8 cellular contexts compared by ENCODE assay signal in the genomic region with DNA sequence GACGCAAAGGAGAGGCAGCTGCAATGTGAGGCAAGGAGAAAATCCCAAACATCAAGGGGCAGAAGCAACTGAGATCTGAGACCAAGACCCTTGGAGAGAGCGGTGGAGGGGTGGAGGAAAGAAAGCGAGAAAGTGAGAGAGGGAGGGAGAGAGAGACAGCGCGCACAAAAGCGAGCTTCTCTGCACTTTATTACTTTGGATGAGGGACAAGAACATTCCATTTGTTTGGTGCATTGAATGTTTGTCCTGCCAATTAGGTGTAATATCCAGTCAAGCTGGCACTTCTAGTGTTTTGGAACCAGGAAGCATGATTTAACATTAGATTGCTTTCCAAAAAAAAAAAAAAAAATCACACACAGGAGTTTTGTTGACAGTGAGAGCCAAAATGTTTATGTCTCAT. TPM values are rescaled to one million over a fixed set of nuclear protein-coding genes. Genes with fewer than 3 reads are reported as not detected.
DNase-seq lines count a peak whose midpoint lies in the region; ATAC-seq and TF ChIP-seq lines count a peak whose summit lies in the region.

No MANE protein-coding gene starts in this region.

- no peaks in the 10 kb centered on the region for H3K9me3 Mint-ChIP-seq in chondrocyte (ENCODE audit: low read depth)

- peaks cover 38% of the 10 kb centered on the region for H3K79me2 ChIP-seq in KMS-11 (ENCODE audit: insufficient read depth, low read depth)

- no peak overlapping the region for H3K27ac ChIP-seq in A673 (ENCODE audit: low read depth, low read length, poor library complexity, severe bottlenecking)
- no peak overlapping the region for H3K27ac ChIP-seq in KMS-11
- peak overlapping the region; percentile 82 for H3K27ac ChIP-seq in muscle layer of colon (ENCODE audit: low read depth, low read length)

- H3K4me1 ChIP-seq in A673 (ENCODE audit: insufficient read depth, low read length, poor library complexity, severe bottlenecking): no peaks in the 10 kb centered on the region
- peaks cover 45% of the 10 kb centered on the region for H3K4me1 ChIP-seq in KMS-11 (ENCODE audit: low read depth, poor library complexity, severe bottlenecking)
- peaks cover 44% of the 10 kb centered on the region for H3K4me1 ChIP-seq in muscle layer of colon (ENCODE audit: insufficient read depth, low read length)

- no peak for ATAC-seq in HG02642 (IDR thresholded peaks at IDR 0.05; ENCODE audit: poor library complexity, unreplicated experiment)
- ATAC-seq in GM21786 (IDR thresholded peaks at IDR 0.05; ENCODE audit: unreplicated experiment): no peak

- CTCF ChIA-PET in A673 (lab: Charles Lee): no interaction called here

- H3K4me2 ChIP-seq in KMS-11: peak overlapping the region; percentile 72

- H3K36me3 ChIP-seq in A673 (ENCODE audit: insufficient read depth, low read length, poor library complexity, severe bottlenecking) (no peaks in the 10 kb centered on the region), KMS-11 (ENCODE audit: insufficient read depth) (no peaks in the 10 kb centered on the region), muscle layer of colon (ENCODE audit: insufficient read depth, low read length) (no peaks in the 10 kb centered on the region)

- no peak overlapping the region for H2AFZ ChIP-seq in KMS-11 (ENCODE audit: low read depth)

- H4K20me1 ChIP-seq in KMS-11 (ENCODE audit: insufficient read depth): no peaks in the 10 kb centered on the region; the same call in 1 of the 2 replicates

- H3K9me3 ChIP-seq in A673 (ENCODE audit: low read depth, low read length, poor library complexity, severe bottlenecking): no peaks in the 10 kb centered on the region
- no peaks in the 10 kb centered on the region for H3K9me3 ChIP-seq in muscle layer of colon (ENCODE audit: low read length)

- H3K27me3 Mint-ChIP-seq in chondrocyte (ENCODE audit: low read depth): no peaks in the 10 kb centered on the region

- no peaks in the 10 kb centered on the region for H3K36me3 Mint-ChIP-seq in chondrocyte (ENCODE audit: low read depth)

- DNase-seq in A673 (ENCODE audit: low spot score): no peak
- no peak for DNase-seq in chondrocyte (ENCODE audit: low spot score)
- no peak for DNase-seq in SK-N-DZ (ENCODE audit: low spot score)
- DNase-seq in stimulated activated naive CD4-positive, alpha-beta T cell (lab: John Stamatoyannopoulos, UW): no peak

- peak overlapping the region; percentile 90 for H3K4me3 Mint-ChIP-seq in chondrocyte (ENCODE audit: unreplicated experiment)

- H3K4me3 ChIP-seq in A673 (ENCODE audit: low read depth, low read length, poor library complexity, severe bottlenecking) (peak overlapping the region; percentile 86), KMS-11 (IDR thresholded peaks at IDR 0.05; ENCODE audit: insufficient read depth, low read depth, low read length) (peak overlapping the region; percentile 50), muscle layer of colon (ENCODE audit: low read depth in 1 of 2, low read length in 2 of 2) (peak overlapping the region; percentile 63 to 92)

- H3K4me1 Mint-ChIP-seq in chondrocyte (ENCODE audit: low read depth): peaks cover 29% of the 10 kb centered on the region

- POLR2A ChIA-PET in A673 (lab: Charles Lee; ENCODE audit: low non-redundant PET): no interaction called here

- H3K9ac ChIP-seq in KMS-11 (no peak overlapping the region), muscle layer of colon (ENCODE audit: low read length) (peak overlapping the region; percentile 70)

- intact Hi-C loops in A673 (cut with micrococcal nuclease; ENCODE audit: unreplicated experiment): loop anchor here (2.0 kb wide), 1 partner anchor 49 kb away; no protein-coding TSS in a partner anchor

- H3K27me3 ChIP-seq in A673 (replicated peaks; ENCODE audit: insufficient read depth, low read depth, low read length, poor library complexity) (no peaks in the 10 kb centered on the region), KMS-11 (ENCODE audit: insufficient read depth, low read depth) (no peaks in the 10 kb centered on the region), muscle layer of colon (ENCODE audit: control insufficient read depth in 1 of 2, insufficient read depth in 2 of 2, low read length in 2 of 2) (no peaks in the 10 kb centered on the region)

- H3K27ac Mint-ChIP-seq in chondrocyte (ENCODE audit: unreplicated experiment): peak overlapping the region; percentile 87

- TF ChIP-seq CTCF in A673 (conservative IDR thresholded peaks at IDR 0.05; ENCODE audit: low read depth, low read length) (no peak), KMS-11 (conservative IDR thresholded peaks at IDR 0.05; ENCODE audit: low read depth, low read length) (no peak), chondrocyte (IDR thresholded peaks at IDR 0.05) (no peak)

- BruUV-seq in A673 (replicated peaks; lab: Mats Ljungman, UMichigan): no TSS peak

RNA-seq across cellular contexts. Expression of gene CAST, which starts 1.4 kb away (rescaled TPM):
- total RNA-seq in A673 (2021) (66.8 and 72.5 TPM in 2 replicates), chondrocyte (131 to 160 TPM (median 137 TPM) in 3 replicates)
- polyA plus RNA-seq in SK-N-DZ (2014; cell fraction: cytosol; rRNA removed): 6.5 and 9.3 TPM in 2 replicates
- polyA plus RNA-seq in SK-N-DZ (2014; cell fraction: nucleus; rRNA removed): 8.3 and 10.1 TPM in 2 replicates
